9 cellular contexts compared by ENCODE assay signal in genomic region chr6:109237082-109237985, GRCh38.
A peak's percentile ranks its signal among the peaks of the same experiment; 100 is the strongest.
DNase-seq lines count a peak whose midpoint lies in the region; ATAC-seq and TF ChIP-seq lines count a peak whose summit lies in the region.
"Had no signal": no experiment of that assay in that cellular context is flagged by ENCODE, and none has a peak within 500 bp of the region (broad histone marks: within the 10 kb centered on the region; RNA-seq: fewer than 3 reads in every experiment).

No MANE protein-coding gene starts in this region.

- no peak for TF ChIP-seq CTCF in CD14-positive monocyte (IDR thresholded peaks at IDR 0.05)
- TF ChIP-seq CTCF in HFFc6 (IDR thresholded peaks at IDR 0.05), result no peak
- TF ChIP-seq CTCF in left lung (IDR thresholded peaks at IDR 0.05), result no peak

- H3K27me3 Mint-ChIP-seq in CD14-positive monocyte (ENCODE audit: low read depth in 3 of 3) (peaks cover 0 to 2% (median 0%) of the 10 kb centered on the region in 3 donors), HFFc6 (ENCODE audit: insufficient read depth) (peaks cover 1% of the 10 kb centered on the region; the same call in 1 of the 2 replicates)

- peak; percentile 66 for DNase-seq in CD14-positive monocyte (ENCODE audit: low spot score)
- peak; percentile 43 for DNase-seq in HFFc6
- DNase-seq in UCSD-AML1 (lab: John Stamatoyannopoulos, UW; ENCODE audit: unreplicated experiment), result peak; percentile 50
- DNase-seq in left lung, result no peak
- DNase-seq in SW 1271 (lab: John Stamatoyannopoulos, UW), result no peak
- no peak for DNase-seq in dedifferentiated amniotic fluid mesenchymal stem cell (ENCODE audit: extremely low spot score)
- DNase-seq in NCI-H2081 treated with DMSO at 0.1 percent for 48 hours (lab: John Stamatoyannopoulos, UW), result no peak
- DNase-seq: tibial artery had no signal

- H3K27ac Mint-ChIP-seq in CD14-positive monocyte (peak overlapping the region; percentile 96 to 99 (median 99)), HFFc6 (peak overlapping the region; percentile 53; the same call in 1 of the 2 replicates)

- H3K27me3 ChIP-seq in left lung, result no peaks in the 10 kb centered on the region
- H3K27me3 ChIP-seq: tibial artery had no signal

- H3K4me1 Mint-ChIP-seq in CD14-positive monocyte (peaks cover 62% of the 10 kb centered on the region), HFFc6 (ENCODE audit: low read depth) (peaks cover 56% of the 10 kb centered on the region)

- no peaks in the 10 kb centered on the region for H3K36me3 ChIP-seq in left lung
- H3K36me3 ChIP-seq: tibial artery had no signal

- H3K4me3 ChIP-seq in left lung, result no peak overlapping the region
- H3K4me3 ChIP-seq: tibial artery had no signal

- H3K4me1 ChIP-seq in left lung, result peaks cover 0 to 62% of the 10 kb centered on the region in 2 donors

- H3K9me3 Mint-ChIP-seq in CD14-positive monocyte (peaks cover 0 to 5% (median 0%) of the 10 kb centered on the region in 7 donors), HFFc6 (no peaks in the 10 kb centered on the region; the same call in 1 of the 2 replicates)

- H3K4me3 Mint-ChIP-seq in CD14-positive monocyte, result peak overlapping the region; percentile 62 to 79
- H3K4me3 Mint-ChIP-seq in HFFc6, result no peak overlapping the region

- intact Hi-C loops in CD14-positive monocyte (cut with micrococcal nuclease) (loop anchor here in 1 of 2 donors (5.0 kb wide), 1 partner anchor 65 kb away; no protein-coding TSS in a partner anchor), left lung (cut with DNase I) (no loop called here)

- H3K36me3 Mint-ChIP-seq in CD14-positive monocyte (peaks cover 4% of the 10 kb centered on the region in 2 donors), HFFc6 (ENCODE audit: low read depth) (peaks cover 5% of the 10 kb centered on the region)

- ATAC-seq in left lung (peak; percentile 69), HG03135 (IDR thresholded peaks at IDR 0.05; ENCODE audit: unreplicated experiment) (no peak)

- no peaks in the 10 kb centered on the region for H3K9me3 ChIP-seq in left lung
- H3K9me3 ChIP-seq: tibial artery had no signal

- peak overlapping the region in 1 of 2 donors; percentile 84 for H3K27ac ChIP-seq in left lung
- H3K27ac ChIP-seq: tibial artery had no signal

Comparison
In these comparisons a context has a peak if more than half of its experiments do, and no peak if none do; other contexts are left out.
1. DNase-seq: peak in CD14-positive monocyte (single experiment), HFFc6 (single experiment) and UCSD-AML1 (single experiment); none in left lung (0 of 2), SW 1271 (0 of 2), dedifferentiated amniotic fluid mesenchymal stem cell (single experiment) and NCI-H2081 treated with DMSO at 0.1 percent for 48 hours (single experiment).